ENCODE assay signal across 17 cellular contexts in genomic region chr13:84980571-84980970, GRCh38.
A peak's percentile ranks its signal among the peaks of the same experiment; 100 is the strongest.
DNase-seq lines count a peak whose midpoint lies in the region; ATAC-seq and TF ChIP-seq lines count a peak whose summit lies in the region.
"Had no signal": no experiment of that assay in that cellular context is flagged by ENCODE, and none has a peak within 500 bp of the region (broad histone marks: within the 10 kb centered on the region; RNA-seq: fewer than 3 reads in every experiment).

No MANE protein-coding gene starts in this region.

- H3K27me3 ChIP-seq in Karpas-422 (ENCODE audit: low read length), result no peaks in the 10 kb centered on the region
- H3K27me3 ChIP-seq in GM23248 (replicated peaks; ENCODE audit: insufficient read depth), result no peaks in the 10 kb centered on the region

- no peaks in the 10 kb centered on the region for H3F3A ChIP-seq in GM23248 (ENCODE audit: insufficient read depth)

- H3K9me3 Mint-ChIP-seq in memory B cell, result peaks cover 1% of the 10 kb centered on the region
- H3K9me3 Mint-ChIP-seq in MCF 10A (ENCODE audit: unreplicated experiment), result no peaks in the 10 kb centered on the region
- H3K9me3 Mint-ChIP-seq: GM23338, H9 had no signal

- H3K9me2 ChIP-seq in Karpas-422 (replicated peaks; ENCODE audit: insufficient read depth, low read length) (no peaks in the 10 kb centered on the region), GM23248 (ENCODE audit: insufficient read depth) (no peaks in the 10 kb centered on the region)

- DNase-seq in Karpas-422, result peak; percentile 58
- DNase-seq in NCI-H526 treated with DMSO at 0.1 percent for 48 hours (lab: John Stamatoyannopoulos, UW), result peak; percentile 54
- DNase-seq in memory B cell (ENCODE audit: low spot score in 2 of 2), result no peak
- no peak for DNase-seq in GM23248
- DNase-seq in MCF 10A (ENCODE audit: unreplicated experiment), result no peak
- DNase-seq: 8988T; C1 segment of cervical spinal cord; Calu3; CD4-positive, alpha-beta memory T cell; COR-L47; DMS53; DMS79 treated with DMSO at 0.1 percent for 48 hours; H9 had no signal

- H3K79me2 ChIP-seq in Karpas-422 (ENCODE audit: low read length) (no peaks in the 10 kb centered on the region), GM23248 (ENCODE audit: insufficient read depth) (no peaks in the 10 kb centered on the region)

- H3K4me1 Mint-ChIP-seq in memory B cell (no peaks in the 10 kb centered on the region), MCF 10A (ENCODE audit: insufficient read depth, unreplicated experiment) (no peaks in the 10 kb centered on the region)
- H3K4me1 Mint-ChIP-seq: CD4-positive, alpha-beta memory T cell; H9 had no signal

- H2AFZ ChIP-seq in Karpas-422 (ENCODE audit: low read length) (no peak overlapping the region; the same call in 1 of the 2 replicates), GM23248 (no peak overlapping the region)

- H3K9ac ChIP-seq in Karpas-422 (ENCODE audit: low read length) (no peak overlapping the region), GM23248 (no peak overlapping the region)

- CTCF ChIA-PET in MCF 10A (lab: Yijun Ruan, JAX), result no interaction called here

- peak; percentile 32 for ATAC-seq in memory B cell (ENCODE audit: low read depth)
- no peak for ATAC-seq in SK-N-SH treated with all-trans-retinoic acid at 6 μM for 48 hours
- ATAC-seq: A549, GM23338, HCT116 had no signal

- in situ Hi-C loops in GM23248 (cut with MboI), result no loop called here

- H3K4me3 Mint-ChIP-seq in memory B cell, result no peak overlapping the region
- no peak overlapping the region for H3K4me3 Mint-ChIP-seq in MCF 10A (ENCODE audit: unreplicated experiment)
- H3K4me3 Mint-ChIP-seq: CD4-positive, alpha-beta memory T cell; GM23338; H9 had no signal

- H3K36me3 Mint-ChIP-seq in memory B cell, result no peaks in the 10 kb centered on the region
- H3K36me3 Mint-ChIP-seq in MCF 10A (ENCODE audit: insufficient read depth, unreplicated experiment), result no peaks in the 10 kb centered on the region
- H3K36me3 Mint-ChIP-seq: CD4-positive, alpha-beta memory T cell had no signal

- no peaks in the 10 kb centered on the region for H3K36me3 ChIP-seq in Karpas-422 (ENCODE audit: insufficient read depth, low read length)
- no peaks in the 10 kb centered on the region for H3K36me3 ChIP-seq in GM23248 (ENCODE audit: low read depth)

- no peak overlapping the region for H3K27ac Mint-ChIP-seq in memory B cell
- no peak overlapping the region for H3K27ac Mint-ChIP-seq in MCF 10A (ENCODE audit: low read depth, unreplicated experiment)
- H3K27ac Mint-ChIP-seq: CD4-positive, alpha-beta memory T cell had no signal

- POLR2A ChIA-PET in MCF 10A (lab: Yijun Ruan, JAX), result no interaction called here

- H3K9me3 ChIP-seq in Karpas-422 (ENCODE audit: low read length), result no peaks in the 10 kb centered on the region
- no peaks in the 10 kb centered on the region for H3K9me3 ChIP-seq in GM23248 (ENCODE audit: low read depth)
- H3K9me3 ChIP-seq: A549 had no signal

- no peak for TF ChIP-seq CTCF in MCF 10A (IDR thresholded peaks at IDR 0.05; ENCODE audit: unreplicated experiment)

- no peaks in the 10 kb centered on the region for H3K27me3 Mint-ChIP-seq in memory B cell
- no peaks in the 10 kb centered on the region for H3K27me3 Mint-ChIP-seq in MCF 10A (ENCODE audit: insufficient read depth, unreplicated experiment)
- H3K27me3 Mint-ChIP-seq: CD4-positive, alpha-beta memory T cell had no signal

- no peaks in the 10 kb centered on the region for H4K20me1 ChIP-seq in Karpas-422 (ENCODE audit: insufficient read depth, low read depth, low read length)
- no peaks in the 10 kb centered on the region for H4K20me1 ChIP-seq in GM23248 (ENCODE audit: insufficient read depth)

- intact Hi-C loops in MCF 10A (cut with micrococcal nuclease), result no loop called here

- no TSS peak for BruUV-seq in MCF 10A (replicated peaks; lab: Mats Ljungman, UMichigan)

- H3K27ac ChIP-seq in Karpas-422 (ENCODE audit: low read length) (no peak overlapping the region), GM23248 (no peak overlapping the region)
- H3K27ac ChIP-seq: A549 had no signal

- H3K4me2 ChIP-seq in Karpas-422 (ENCODE audit: low read depth, low read length, poor library complexity, severe bottlenecking) (no peak overlapping the region), GM23248 (ENCODE audit: unreplicated experiment) (no peak overlapping the region)
- H3K4me2 ChIP-seq: A549, GM23338 had no signal

- H3K4me1 ChIP-seq in Karpas-422 (ENCODE audit: low read length), result peaks cover 6% of the 10 kb centered on the region; the same call in 1 of the 2 replicates
- no peaks in the 10 kb centered on the region for H3K4me1 ChIP-seq in GM23248 (ENCODE audit: insufficient read depth)
- H3K4me1 ChIP-seq: A549 had no signal

- WGBS in GM23248 (ENCODE audit: low coverage in 1 of 2, low lambda C conversion rate in 2 of 2, missing lambda C conversion rate in 2 of 2), 2 experiments, result 1 to 2% methylated on average over 2 of the region's 2 CpGs

- H3K4me3 ChIP-seq in Karpas-422 (ENCODE audit: low read length), result no peak overlapping the region
- no peak overlapping the region for H3K4me3 ChIP-seq in GM23248
- H3K4me3 ChIP-seq: A549, GM23338 had no signal

TF ChIP-seq in SK-N-SH treated with all-trans-retinoic acid at 6 μM for 48 hours, 23 proteins besides CTCF, POLR2A, EP300 and RAD21:
- TF ChIP-seq PPARA (CRISPR knock-in tag; IDR thresholded peaks at IDR 0.05; ENCODE audit: borderline replicate concordance) (no peak), CSRNP3 (CRISPR knock-in tag; IDR thresholded peaks at IDR 0.05) (no peak), CSDC2 (CRISPR knock-in tag; IDR thresholded peaks at IDR 0.05) (no peak), POU6F1 (CRISPR knock-in tag; IDR thresholded peaks at IDR 0.05; ENCODE audit: borderline replicate concordance, low read depth) (no peak), ZC3H10 (CRISPR knock-in tag; IDR thresholded peaks at IDR 0.05) (no peak), SNAI2 (CRISPR knock-in tag; IDR thresholded peaks at IDR 0.05) (no peak), ZNF565 (CRISPR knock-in tag; conservative IDR thresholded peaks at IDR 0.05; ENCODE audit: low read depth) (no peak), ZNF8 (CRISPR knock-in tag; IDR thresholded peaks at IDR 0.05) (no peak)
TF ChIP-seq in SK-N-SH treated with all-trans-retinoic acid at 6 μM for 48 hours: peak in this region for 0.

Comparison
In these comparisons a context has a peak if more than half of its experiments do, and no peak if none do; other contexts are left out.
1. DNase-seq: peak in Karpas-422 (single experiment) and NCI-H526 treated with DMSO at 0.1 percent for 48 hours (single experiment); none in memory B cell (0 of 2), GM23248 (single experiment) and MCF 10A (single experiment).